Comparison of ENCODE assay signal across 15 cellular contexts in genomic region chr2:182593394-182593707, GRCh38.
DNase-seq lines count a peak whose midpoint lies in the region; ATAC-seq and TF ChIP-seq lines count a peak whose summit lies in the region.
"Had no signal": no experiment of that assay in that cellular context is flagged by ENCODE, and none has a peak within 500 bp of the region (broad histone marks: within the 10 kb centered on the region; RNA-seq: fewer than 3 reads in every experiment).

No MANE protein-coding gene starts in this region.

- no peaks in the 10 kb centered on the region for H4K20me1 ChIP-seq in MM.1S (ENCODE audit: insufficient read depth, low read length)

- H3K9me2 ChIP-seq in MM.1S (replicated peaks; ENCODE audit: insufficient read depth, low read length), result no peaks in the 10 kb centered on the region

- no peak overlapping the region for H2AFZ ChIP-seq in MM.1S (ENCODE audit: low read length)

- H3K4me3 ChIP-seq in MM.1S (ENCODE audit: low read length), result no peak overlapping the region
- H3K4me3 ChIP-seq: testis had no signal

- DNase-seq in AG08396 (ENCODE audit: low spot score) (peak; percentile 39), HS-5 (ENCODE audit: low read depth) (peak; percentile 87), amniotic stem cell (lab: John Stamatoyannopoulos, UW) (peak; percentile 70), hepatic stellate cell (ENCODE audit: low spot score) (peak; percentile 53), MM.1S (no peak)
- DNase-seq: activated CD8-positive, alpha-beta memory T cell treated with anti-CD3 and anti-CD28 coated beads, Interleukin-2, amount 10 ng/mL, durations not matched to agents 7 days and 5 days; CD4-positive, alpha-beta T cell; central memory CD4-positive, alpha-beta T cell; naive B cell; NCI-H1694 treated with DMSO at 0.1 percent for 48 hours; stimulated activated CD4-positive, alpha-beta T cell treated with anti-CD3 and anti-CD28 coated beads, Interleukin-2, amount 100 ng/mL, for 48 hours; testis had no signal

- no peak overlapping the region for H3K9ac ChIP-seq in MM.1S (ENCODE audit: low read length)

- no peaks in the 10 kb centered on the region for H3K4me1 ChIP-seq in MM.1S (ENCODE audit: low read length)
- H3K4me1 ChIP-seq: testis had no signal

- ATAC-seq in GM21786 (IDR thresholded peaks at IDR 0.05; ENCODE audit: unreplicated experiment), result no peak
- ATAC-seq in HG03097 (IDR thresholded peaks at IDR 0.05; ENCODE audit: low FRiP score, unreplicated experiment), result no peak
- no peak for ATAC-seq in HG02678 (IDR thresholded peaks at IDR 0.05; ENCODE audit: unreplicated experiment)
- ATAC-seq: activated CD8-positive, alpha-beta memory T cell treated with anti-CD3 and anti-CD28 coated beads, Interleukin-2, amount 10 ng/mL, durations not matched to agents 7 days and 5 days had no signal

- H3K27me3 ChIP-seq in MM.1S (replicated peaks; ENCODE audit: insufficient read depth, low read length), result no peaks in the 10 kb centered on the region
- H3K27me3 ChIP-seq: testis had no signal

- no peaks in the 10 kb centered on the region for H3K36me3 ChIP-seq in MM.1S (replicated peaks; ENCODE audit: insufficient read depth, low read length)

- no peak overlapping the region for H3K27ac ChIP-seq in MM.1S (ENCODE audit: low read length)
- H3K27ac ChIP-seq: testis had no signal

- H3K79me2 ChIP-seq in MM.1S (ENCODE audit: low read length), result no peaks in the 10 kb centered on the region

- no peak overlapping the region for H3K4me2 ChIP-seq in MM.1S (ENCODE audit: low read depth, low read length)

- H3K9me3 ChIP-seq in MM.1S (replicated peaks; ENCODE audit: insufficient read depth, low read length), result no peaks in the 10 kb centered on the region
- H3K9me3 ChIP-seq: testis had no signal

- no peak for TF ChIP-seq CTCF in MM.1S (IDR thresholded peaks at IDR 0.05; ENCODE audit: low read length)

- no peaks in the 10 kb centered on the region for H3F3A ChIP-seq in MM.1S (ENCODE audit: insufficient read depth, low read length)
